8 cellular contexts compared by ENCODE assay signal in genomic region chr17:38703742-38704644, GRCh38. TPM values are rescaled to one million over a fixed set of nuclear protein-coding genes. Genes with fewer than 3 reads are reported as not detected.
DNase-seq lines count a peak whose midpoint lies in the region; ATAC-seq and TF ChIP-seq lines count a peak whose summit lies in the region.

No MANE protein-coding gene starts in this region.

- H3K36me3 Mint-ChIP-seq in IgD-negative memory B cell: no peaks in the 10 kb centered on the region
- peaks cover 34% of the 10 kb centered on the region for H3K36me3 Mint-ChIP-seq in activated T-helper 2 cell treated with anti-CD3 and anti-CD28 coated beads, Interferon-gamma antibody, Interleukin-2, Interleukin-4, amounts not matched to agents 10 μg/mL and 5 μg/mL and 100 μg/mL, durations not matched to agents 14 hours and 24 hours and 36 hours (ENCODE audit: low read depth)
- H3K36me3 Mint-ChIP-seq in neural progenitor cell: no peaks in the 10 kb centered on the region

- H3K36me3 ChIP-seq in neural progenitor cell (no peaks in the 10 kb centered on the region), testis (ENCODE audit: low read depth, missing control alignments) (no peaks in the 10 kb centered on the region)

- TF ChIP-seq POLR2A in testis (IDR thresholded peaks at IDR 0.05): no peak

- H3K27ac Mint-ChIP-seq in IgD-negative memory B cell (peak overlapping the region; percentile 82 to 97 (median 92)), neural progenitor cell (peak overlapping the region; percentile 89)
- peak overlapping the region; percentile 99 for H3K27ac Mint-ChIP-seq in activated T-helper 2 cell treated with anti-CD3 and anti-CD28 coated beads, Interferon-gamma antibody, Interleukin-2, Interleukin-4, amounts not matched to agents 10 μg/mL and 5 μg/mL and 100 μg/mL, durations not matched to agents 14 hours and 24 hours and 36 hours

- H3K9me3 ChIP-seq in neural progenitor cell (ENCODE audit: low read depth) (no peaks in the 10 kb centered on the region), testis (no peaks in the 10 kb centered on the region)

- H3F3A ChIP-seq in neural progenitor cell (ENCODE audit: low read depth): peaks cover 58% of the 10 kb centered on the region

- H3K4me3 ChIP-seq in fibroblast of villous mesenchyme (ENCODE audit: low read depth, low read length) (peak overlapping the region; percentile 78), neural progenitor cell (peak overlapping the region; percentile 87), testis (peak overlapping the region; percentile 72 to 91)

- H4K20me1 ChIP-seq in neural progenitor cell (ENCODE audit: low read depth): peaks cover 50% of the 10 kb centered on the region

- H3K4me1 Mint-ChIP-seq in IgD-negative memory B cell: peaks cover 20 to 31% (median 20%) of the 10 kb centered on the region in 3 donors
- H3K4me1 Mint-ChIP-seq in activated T-helper 2 cell treated with anti-CD3 and anti-CD28 coated beads, Interferon-gamma antibody, Interleukin-2, Interleukin-4, amounts not matched to agents 10 μg/mL and 5 μg/mL and 100 μg/mL, durations not matched to agents 14 hours and 24 hours and 36 hours (ENCODE audit: low read depth): peaks cover 43% of the 10 kb centered on the region
- H3K4me1 Mint-ChIP-seq in neural progenitor cell: peaks cover 47% of the 10 kb centered on the region

- H3K27me3 Mint-ChIP-seq in IgD-negative memory B cell: peaks cover 2% of the 10 kb centered on the region
- H3K27me3 Mint-ChIP-seq in activated T-helper 2 cell treated with anti-CD3 and anti-CD28 coated beads, Interferon-gamma antibody, Interleukin-2, Interleukin-4, amounts not matched to agents 10 μg/mL and 5 μg/mL and 100 μg/mL, durations not matched to agents 14 hours and 24 hours and 36 hours (ENCODE audit: low read depth): no peaks in the 10 kb centered on the region
- peaks cover 12% of the 10 kb centered on the region for H3K27me3 Mint-ChIP-seq in neural progenitor cell (ENCODE audit: insufficient read depth, low read depth)

- no peak for ATAC-seq in GM19328 (IDR thresholded peaks at IDR 0.05; ENCODE audit: unreplicated experiment)

- TF ChIP-seq CTCF in fibroblast of villous mesenchyme (IDR thresholded peaks at IDR 0.05; ENCODE audit: insufficient read depth, low read depth, low read length) (no peak), neural progenitor cell (IDR thresholded peaks at IDR 0.05) (no peak), testis (IDR thresholded peaks at IDR 0.05) (no peak)

- peak overlapping the region; percentile 76 to 98 (median 97) for H3K4me3 Mint-ChIP-seq in IgD-negative memory B cell
- H3K4me3 Mint-ChIP-seq in activated T-helper 2 cell treated with anti-CD3 and anti-CD28 coated beads, Interferon-gamma antibody, Interleukin-2, Interleukin-4, amounts not matched to agents 10 μg/mL and 5 μg/mL and 100 μg/mL, durations not matched to agents 14 hours and 24 hours and 36 hours (ENCODE audit: low read depth): peak overlapping the region; percentile 96
- peak overlapping the region; percentile 93 for H3K4me3 Mint-ChIP-seq in neural progenitor cell

- WGBS in testis, 2 donors: 1 to 2% methylated on average over 33 to 52 of the region's 52 CpGs

- H3K27me3 ChIP-seq in neural progenitor cell (peaks cover 86% of the 10 kb centered on the region), testis (no peaks in the 10 kb centered on the region)

- DNase-seq in DMS79 treated with DMSO at 0.1 percent for 48 hours (lab: John Stamatoyannopoulos, UW) (peak; percentile 85), OCI-M2 (lab: John Stamatoyannopoulos, UW; ENCODE audit: unreplicated experiment) (peak; percentile 31), fibroblast of villous mesenchyme (ENCODE audit: low read depth) (peak; percentile 45), neural progenitor cell (ENCODE audit: low spot score) (peak; percentile 84), testis (peak; percentile 89)
- peak; percentile 70 for DNase-seq in activated T-helper 2 cell treated with anti-CD3 and anti-CD28 coated beads, Interferon-gamma antibody, Interleukin-2, Interleukin-4, amounts not matched to agents 10 μg/mL and 5 μg/mL and 100 μg/mL, durations not matched to agents 14 hours and 24 hours and 36 hours (ENCODE audit: low spot score)

- H2AFZ ChIP-seq in neural progenitor cell (replicated peaks): no peak overlapping the region

- H3K27ac ChIP-seq in neural progenitor cell: no peak overlapping the region
- peak overlapping the region; percentile 81 to 98 for H3K27ac ChIP-seq in testis

- H3K9ac ChIP-seq in neural progenitor cell: no peak overlapping the region

- intact Hi-C loops in activated T-helper 2 cell treated with anti-CD3 and anti-CD28 coated beads, Interferon-gamma antibody, Interleukin-2, Interleukin-4, amounts not matched to agents 10 μg/mL and 5 μg/mL and 100 μg/mL, durations not matched to agents 14 hours and 24 hours and 36 hours (cut with micrococcal nuclease): loop anchor here (5.0 kb wide), 2 partner anchors 148 to 168 kb away; partner anchors contain the start of genes LASP1 and RPL23
- intact Hi-C loops in testis (cut with DNase I; ENCODE audit: low total_unique reads): no loop called here

- peak overlapping the region; percentile 98 for H3K4me2 ChIP-seq in neural progenitor cell

- H3K9me3 Mint-ChIP-seq in IgD-negative memory B cell (no peaks in the 10 kb centered on the region), neural progenitor cell (no peaks in the 10 kb centered on the region)
- H3K9me3 Mint-ChIP-seq in activated T-helper 2 cell treated with anti-CD3 and anti-CD28 coated beads, Interferon-gamma antibody, Interleukin-2, Interleukin-4, amounts not matched to agents 10 μg/mL and 5 μg/mL and 100 μg/mL, durations not matched to agents 14 hours and 24 hours and 36 hours: peaks cover 5% of the 10 kb centered on the region

- H3K4me1 ChIP-seq in neural progenitor cell (peaks cover 20% of the 10 kb centered on the region), testis (peaks cover 36% of the 10 kb centered on the region)

- no peaks in the 10 kb centered on the region for H3K79me2 ChIP-seq in neural progenitor cell (ENCODE audit: low read depth)

RNA-seq across cellular contexts. Expression of gene MLLT6, which starts 1.1 kb away (rescaled TPM):
- polyA plus RNA-seq in IgD-negative memory B cell: 7.9 TPM
- total RNA-seq in activated T-helper 2 cell treated with anti-CD3 and anti-CD28 coated beads, Interferon-gamma antibody, Interleukin-2, Interleukin-4, amounts not matched to agents 10 μg/mL and 5 μg/mL and 100 μg/mL, durations not matched to agents 14 hours and 24 hours and 36 hours: 211 and 213 TPM in 2 replicates
- 24.2 and 25.5 TPM in 2 replicates for total RNA-seq in fibroblast of villous mesenchyme
- total RNA-seq in neural progenitor cell (ENCODE audit: low replicate concordance): 7.4 and 24.4 TPM in 2 replicates
- 100 to 1,000 TPM; 157 to 176 TPM for total RNA-seq in testis
- 86.9 TPM for polyA plus RNA-seq in testis (ENCODE audit: insufficient read depth, low read depth, low replicate concordance)

RNA-seq across cellular contexts. Expression of gene CISD3, which starts 26.1 kb away (rescaled TPM):
- polyA plus RNA-seq in IgD-negative memory B cell (29.1 TPM), testis (ENCODE audit: insufficient read depth, low read depth, low replicate concordance) (25.7 TPM)
- total RNA-seq in activated T-helper 2 cell treated with anti-CD3 and anti-CD28 coated beads, Interferon-gamma antibody, Interleukin-2, Interleukin-4, amounts not matched to agents 10 μg/mL and 5 μg/mL and 100 μg/mL, durations not matched to agents 14 hours and 24 hours and 36 hours: 32.2 and 37.0 TPM in 2 replicates
- total RNA-seq in fibroblast of villous mesenchyme (2.6 and 3.9 TPM in 2 replicates), neural progenitor cell (ENCODE audit: low replicate concordance) (0.60 and 1.0 TPM in 2 replicates), testis (10 to 100 TPM; 13.9 to 14.3 TPM)

RNA-seq across cellular contexts. Expression of gene EPOP, which starts 29.2 kb away (rescaled TPM):
- not detected for polyA plus RNA-seq in IgD-negative memory B cell
- 34.9 TPM in 2 replicates for total RNA-seq in activated T-helper 2 cell treated with anti-CD3 and anti-CD28 coated beads, Interferon-gamma antibody, Interleukin-2, Interleukin-4, amounts not matched to agents 10 μg/mL and 5 μg/mL and 100 μg/mL, durations not matched to agents 14 hours and 24 hours and 36 hours
- total RNA-seq in fibroblast of villous mesenchyme: 0.97 and 1.3 TPM in 2 replicates
- total RNA-seq in neural progenitor cell (ENCODE audit: low replicate concordance): 8.0 and 19.3 TPM in 2 replicates
- total RNA-seq in testis: 10 to 100 TPM; 16.8 to 19.4 TPM
- polyA plus RNA-seq in testis (ENCODE audit: insufficient read depth, low read depth, low replicate concordance): 18.6 TPM

RNA-seq across cellular contexts. Expression of gene PCGF2, which starts 44.1 kb away (rescaled TPM):
- polyA plus RNA-seq in IgD-negative memory B cell (not detected), testis (ENCODE audit: insufficient read depth, low read depth, low replicate concordance) (21.2 TPM)
- 5.8 and 7.4 TPM in 2 replicates for total RNA-seq in activated T-helper 2 cell treated with anti-CD3 and anti-CD28 coated beads, Interferon-gamma antibody, Interleukin-2, Interleukin-4, amounts not matched to agents 10 μg/mL and 5 μg/mL and 100 μg/mL, durations not matched to agents 14 hours and 24 hours and 36 hours
- total RNA-seq in fibroblast of villous mesenchyme (4.2 and 7.8 TPM in 2 replicates), neural progenitor cell (ENCODE audit: low replicate concordance) (16.7 and 23.8 TPM in 2 replicates), testis (10 to 100 TPM in 1 of 2 donors, 1 to 10 TPM in 1; 8.1 to 20.9 TPM)

RNA-seq across cellular contexts. Expression of gene PSMB3, which starts 48.5 kb away (rescaled TPM):
- polyA plus RNA-seq in IgD-negative memory B cell: 426 TPM
- 337 and 342 TPM in 2 replicates for total RNA-seq in activated T-helper 2 cell treated with anti-CD3 and anti-CD28 coated beads, Interferon-gamma antibody, Interleukin-2, Interleukin-4, amounts not matched to agents 10 μg/mL and 5 μg/mL and 100 μg/mL, durations not matched to agents 14 hours and 24 hours and 36 hours
- 328 and 392 TPM in 2 replicates for total RNA-seq in fibroblast of villous mesenchyme
- total RNA-seq in neural progenitor cell (ENCODE audit: low replicate concordance): 127 and 141 TPM in 2 replicates
- total RNA-seq in testis: 100 to 1,000 TPM; 111 to 113 TPM
- polyA plus RNA-seq in testis (ENCODE audit: insufficient read depth, low read depth, low replicate concordance): 144 TPM

Comparison
In these comparisons a context has a peak if more than half of its experiments do, and no peak if none do; other contexts are left out.
1. DNase-seq: peak in every context shown above with its lines; median percentile 89 in testis; 85 in DMS79 treated with DMSO at 0.1 percent for 48 hours; 84 in neural progenitor cell; 70 in activated T-helper 2 cell treated with anti-CD3 and anti-CD28 coated beads, Interferon-gamma antibody, Interleukin-2, Interleukin-4, amounts not matched to agents 10 μg/mL and 5 μg/mL and 100 μg/mL, durations not matched to agents 14 hours and 24 hours and 36 hours; 45 in fibroblast of villous mesenchyme; 31 in OCI-M2.